Comparison of ENCODE assay signal across 8 cellular contexts in the genomic region with DNA sequence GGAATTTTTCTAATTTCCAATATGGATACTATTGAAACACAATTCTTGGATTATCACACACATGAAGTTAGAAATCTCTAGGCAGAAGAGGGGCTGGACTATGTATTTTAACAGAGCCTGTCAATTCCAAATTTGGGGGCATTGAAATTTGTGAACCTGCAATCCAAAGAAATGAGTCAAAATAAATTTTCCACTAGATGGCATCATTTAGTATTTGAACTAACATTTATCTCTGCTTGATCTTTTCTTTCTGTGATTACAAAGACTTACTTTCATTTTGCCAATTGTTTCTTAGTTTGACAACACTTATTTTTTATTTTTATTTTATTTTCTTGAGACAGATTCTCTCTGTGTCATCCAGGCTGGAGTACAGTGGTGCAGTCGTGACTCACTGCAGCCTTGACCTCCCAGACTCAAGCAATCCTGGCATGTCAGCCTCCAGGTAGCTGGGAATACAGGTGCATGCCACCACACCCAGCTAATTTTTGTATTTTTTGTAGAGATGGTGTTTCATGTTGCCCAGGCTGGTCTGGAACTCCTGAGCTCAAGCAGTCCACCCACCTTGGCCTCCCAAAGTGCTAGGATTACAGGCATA. TPM values are rescaled to one million over a fixed set of nuclear protein-coding genes. Genes with fewer than 3 reads are reported as not detected.
A peak's percentile ranks its signal among the peaks of the same experiment; 100 is the strongest.
DNase-seq lines count a peak whose midpoint lies in the region; ATAC-seq and TF ChIP-seq lines count a peak whose summit lies in the region.

No MANE protein-coding gene starts in this region.

- no peak for ATAC-seq in body of pancreas
- no peak for ATAC-seq in left lobe of liver
- no peak for ATAC-seq in GM18519 (IDR thresholded peaks at IDR 0.05; ENCODE audit: low FRiP score, unreplicated experiment)

- H3K27ac Mint-ChIP-seq in nephron = peak overlapping the region in 1 of 3 experiments; percentile 73

- no peaks in the 10 kb centered on the region for H3K36me3 ChIP-seq in body of pancreas (replicated peaks in 1 of 2; ENCODE audit: insufficient read depth in 1 of 2, low read depth in 2 of 2)

- peaks cover 4% of the 10 kb centered on the region for H3K36me3 Mint-ChIP-seq in nephron (ENCODE audit: low read depth)

- POLR2A ChIA-PET in HEK293T (lab: Yijun Ruan, JAX) = interaction anchor here (1.0 kb wide), 1 partner anchor 136 kb away, joined by 3 read pairs; no protein-coding TSS in a partner anchor

- DNase-seq in NCI-H1417 (lab: John Stamatoyannopoulos, UW) (peak in 2 of 3 experiments; percentile 12 to 19), NCI-H1417 treated with DMSO at 0.1 percent for 48 hours (lab: John Stamatoyannopoulos, UW) (no peak), M059J (ENCODE audit: low read depth) (peak; percentile 27), body of pancreas (no peak), left lobe of liver (ENCODE audit: low spot score) (no peak), HEK293T (ENCODE audit: extremely low spot score) (no peak)

- H3K4me3 Mint-ChIP-seq in nephron = peak overlapping the region; percentile 59 to 80 (median 66)

- intact Hi-C loops in body of pancreas (cut with DNase I) = no loop called here

- 19 to 20% methylated on average over 1 of the region's 1 CpG for WGBS in body of pancreas, 2 donors

- H3K27me3 Mint-ChIP-seq in nephron (ENCODE audit: low read depth) = no peaks in the 10 kb centered on the region

- no peaks in the 10 kb centered on the region for H3K9me3 ChIP-seq in body of pancreas

- no peaks in the 10 kb centered on the region for H3K27me3 ChIP-seq in body of pancreas

- peaks cover 22% of the 10 kb centered on the region for H3K4me1 ChIP-seq in body of pancreas

- peaks cover 23% of the 10 kb centered on the region for H3K4me1 Mint-ChIP-seq in nephron

- H3K27ac ChIP-seq in body of pancreas = no peak overlapping the region

- no peak for TF ChIP-seq POLR2A in body of pancreas (IDR thresholded peaks at IDR 0.05)

- CTCF ChIA-PET in HEK293T (lab: Yijun Ruan, JAX) = interaction anchor here (1.1 to 1.2 kb wide), 2 partner anchors 13 to 133 kb away, joined by 3 to 6 read pairs; no protein-coding TSS in a partner anchor

- TF ChIP-seq CTCF in body of pancreas (IDR thresholded peaks at IDR 0.05) = peak in 5 of 7 experiments; percentile 4 to 34 (median 31)
- TF ChIP-seq CTCF in nephron (IDR thresholded peaks at IDR 0.05; ENCODE audit: unreplicated experiment in 3 of 3) = peak; percentile 24 to 39 (median 29)

- no peak overlapping the region for H3K4me3 ChIP-seq in body of pancreas

- no peaks in the 10 kb centered on the region for H3K9me3 Mint-ChIP-seq in nephron

TF ChIP-seq in HEK293T, 16 proteins besides CTCF, POLR2A, EP300 and RAD21:
- TF ChIP-seq SUZ12 (IDR thresholded peaks at IDR 0.05) (no peak), LEF1 (IDR thresholded peaks at IDR 0.05; ENCODE audit: borderline replicate concordance) (no peak), TARDBP (IDR thresholded peaks at IDR 0.05) (no peak), SP1 (IDR thresholded peaks at IDR 0.05) (no peak), ELF4 (IDR thresholded peaks at IDR 0.05) (no peak), ZNF384 (IDR thresholded peaks at IDR 0.05) (no peak), FOXA1 (IDR thresholded peaks at IDR 0.05) (no peak)
- TF ChIP-seq, protein P1, sequence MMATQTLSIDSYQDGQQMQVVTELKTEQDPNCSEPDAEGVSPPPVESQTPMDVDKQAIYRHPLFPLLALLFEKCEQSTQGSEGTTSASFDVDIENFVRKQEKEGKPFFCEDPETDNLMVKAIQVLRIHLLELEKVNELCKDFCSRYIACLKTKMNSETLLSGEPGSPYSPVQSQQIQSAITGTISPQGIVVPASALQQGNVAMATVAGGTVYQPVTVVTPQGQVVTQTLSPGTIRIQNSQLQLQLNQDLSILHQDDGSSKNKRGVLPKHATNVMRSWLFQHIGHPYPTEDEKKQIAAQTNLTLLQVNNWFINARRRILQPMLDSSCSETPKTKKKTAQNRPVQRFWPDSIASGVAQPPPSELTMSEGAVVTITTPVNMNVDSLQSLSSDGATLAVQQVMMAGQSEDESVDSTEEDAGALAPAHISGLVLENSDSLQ (IDR thresholded peaks at IDR 0.05) = no peak

RNA-seq across cellular contexts. Expression of gene PYURF, which starts 2.7 kb away (rescaled TPM):
- total RNA-seq in M059J (2014; rRNA removed; shearing (Covaris generic)) = 70.0 and 107 TPM in 2 replicates
- total RNA-seq in body of pancreas = 10 to 100 TPM; 56.4 to 79.4 TPM
- total RNA-seq in left lobe of liver = 40.9 TPM

Comparison
In these comparisons a context has a peak if more than half of its experiments do, and no peak if none do; other contexts are left out.
1. DNase-seq: peak in NCI-H1417 (2 of 3) and M059J (single experiment); none in NCI-H1417 treated with DMSO at 0.1 percent for 48 hours (single experiment), body of pancreas (0 of 4), left lobe of liver (single experiment) and HEK293T (single experiment).